ENCODE assay signal across 10 cellular contexts in genomic region chr17:39702901-39703893, GRCh38. TPM values are rescaled to one million over a fixed set of nuclear protein-coding genes. Genes with fewer than 3 reads are reported as not detected.
A peak's percentile ranks its signal among the peaks of the same experiment; 100 is the strongest.
DNase-seq lines count a peak whose midpoint lies in the region; ATAC-seq and TF ChIP-seq lines count a peak whose summit lies in the region.
"Had no signal": no experiment of that assay in that cellular context is flagged by ENCODE, and none has a peak within 500 bp of the region (broad histone marks: within the 10 kb centered on the region; RNA-seq: fewer than 3 reads in every experiment).

No MANE protein-coding gene starts in this region.

- no peak for TF ChIP-seq CTCF in osteoblast (IDR thresholded peaks at IDR 0.05; ENCODE audit: extremely low read depth, low read depth, low read length)

- no peak overlapping the region for H3K4me2 ChIP-seq in osteoblast (ENCODE audit: insufficient read depth, low read length)

- no peak overlapping the region for H2AFZ ChIP-seq in osteoblast (ENCODE audit: low read length)

- H3K27me3 ChIP-seq in MG63 (no peaks in the 10 kb centered on the region), osteoblast (ENCODE audit: insufficient read depth, low read length) (no peaks in the 10 kb centered on the region), SJCRH30 (no peaks in the 10 kb centered on the region)

- ATAC-seq in HG02759 (IDR thresholded peaks at IDR 0.05; ENCODE audit: unreplicated experiment): no peak
- ATAC-seq in GM19035 (IDR thresholded peaks at IDR 0.05; ENCODE audit: unreplicated experiment): no peak
- no peak for ATAC-seq in GM21723 (IDR thresholded peaks at IDR 0.05; ENCODE audit: unreplicated experiment)

- H4K20me1 ChIP-seq in osteoblast (ENCODE audit: insufficient read depth, low read length): peaks cover 48% of the 10 kb centered on the region

- H3K4me3 ChIP-seq in MG63: no peak overlapping the region
- H3K4me3 ChIP-seq in osteoblast (ENCODE audit: insufficient read depth, low read length): no peak overlapping the region
- H3K4me3 ChIP-seq in SJCRH30: no peak overlapping the region

- peaks cover 67% of the 10 kb centered on the region for H3K79me2 ChIP-seq in osteoblast (ENCODE audit: insufficient read depth, low read length)

- DNase-seq in DMS53 treated with DMSO at 0.1 percent for 48 hours (lab: John Stamatoyannopoulos, UW; ENCODE audit: unreplicated experiment) (peak; percentile 80), MG63 (peak; percentile 31), epithelial cell of prostate (ENCODE audit: low read depth, low spot score) (no peak), osteoblast (ENCODE audit: insufficient read length, low spot score, missing footprints) (peak; percentile 62), SJCRH30 (no peak)
- DNase-seq: activated CD8-positive, alpha-beta memory T cell treated with anti-CD3 and anti-CD28 coated beads, Interleukin-2, amount 50 U/mL, for 4 hours; SIG-M5 had no signal

- H3K36me3 ChIP-seq in MG63: peaks cover 12% of the 10 kb centered on the region
- H3K36me3 ChIP-seq in osteoblast (ENCODE audit: insufficient read depth, low read length): peaks cover 8% of the 10 kb centered on the region
- H3K36me3 ChIP-seq in SJCRH30: no peaks in the 10 kb centered on the region

- H3K4me1 ChIP-seq in osteoblast (ENCODE audit: insufficient read depth, low read length): peaks cover 13% of the 10 kb centered on the region
- H3K4me1 ChIP-seq in SJCRH30: peaks cover 4% of the 10 kb centered on the region; the same call in 1 of the 2 replicates

- H3K27ac ChIP-seq in epithelial cell of prostate (peak overlapping the region; percentile 12), osteoblast (ENCODE audit: low read depth, low read length) (no peak overlapping the region), SJCRH30 (no peak overlapping the region)

- H3K9me3 ChIP-seq in MG63 (no peaks in the 10 kb centered on the region), osteoblast (ENCODE audit: low read depth, low read length) (no peaks in the 10 kb centered on the region), SJCRH30 (replicated peaks) (no peaks in the 10 kb centered on the region)

RNA-seq across cellular contexts. Expression of gene ERBB2, which starts 3.3 kb away (rescaled TPM):
- 19.8 and 30.8 TPM in 2 replicates for total RNA-seq in MG63 (2014; rRNA removed; shearing (Covaris generic); ENCODE audit: low replicate concordance)
- total RNA-seq in osteoblast: 40.4 and 44.2 TPM in 2 replicates
- total RNA-seq in SJCRH30 (2014; rRNA removed; shearing (Covaris generic)): 8.7 and 9.1 TPM in 2 replicates

RNA-seq across cellular contexts. Expression of gene PGAP3, which starts 15.3 kb away (rescaled TPM):
- total RNA-seq in MG63 (2014; rRNA removed; shearing (Covaris generic); ENCODE audit: low replicate concordance): 9.5 and 29.2 TPM in 2 replicates
- total RNA-seq in osteoblast: 10.3 and 10.9 TPM in 2 replicates
- 1.9 and 3.1 TPM in 2 replicates for total RNA-seq in SJCRH30 (2014; rRNA removed; shearing (Covaris generic))

RNA-seq across cellular contexts. Expression of gene MIEN1, which starts 27.1 kb away (rescaled TPM):
- total RNA-seq in MG63 (2014; rRNA removed; shearing (Covaris generic); ENCODE audit: low replicate concordance): 53.8 and 75.4 TPM in 2 replicates
- total RNA-seq in osteoblast: 14.8 and 16.5 TPM in 2 replicates
- total RNA-seq in SJCRH30 (2014; rRNA removed; shearing (Covaris generic)): 23.6 and 25.8 TPM in 2 replicates

RNA-seq across cellular contexts. Expression of gene GRB7, which starts 34.5 kb away (rescaled TPM):
- not detected in 2 replicates for total RNA-seq in MG63 (2014; rRNA removed; shearing (Covaris generic); ENCODE audit: low replicate concordance)
- under 0.01 and 0.29 TPM in 2 replicates for total RNA-seq in osteoblast
- not detected in 2 replicates for total RNA-seq in SJCRH30 (2014; rRNA removed; shearing (Covaris generic))

RNA-seq across cellular contexts. Expression of gene PNMT, which starts 34.9 kb away (rescaled TPM):
- total RNA-seq in MG63 (2014; rRNA removed; shearing (Covaris generic); ENCODE audit: low replicate concordance): not detected in 2 replicates
- not detected in 2 replicates for total RNA-seq in osteoblast
- total RNA-seq in SJCRH30 (2014; rRNA removed; shearing (Covaris generic)): 0.71 TPM in 1 of 2 replicates, not detected in the other

Comparison
In these comparisons a context has a peak if more than half of its experiments do, and no peak if none do; other contexts are left out.
1. DNase-seq: peak in DMS53 treated with DMSO at 0.1 percent for 48 hours (single experiment), MG63 (single experiment) and osteoblast (single experiment); none in epithelial cell of prostate (single experiment) and SJCRH30 (0 of 2).